In genomic region chrX:36087366-36087765, GRCh38 we compare ENCODE assay signal across 16 cellular contexts.
DNase-seq lines count a peak whose midpoint lies in the region; ATAC-seq, FAIRE-seq and TF ChIP-seq lines count a peak whose summit lies in the region.
"Had no signal": no experiment of that assay in that cellular context is flagged by ENCODE, and none has a peak within 500 bp of the region (broad histone marks: within the 10 kb centered on the region; RNA-seq: fewer than 3 reads in every experiment).

No MANE protein-coding gene starts in this region.

- no peak overlapping the region for H4K8ac ChIP-seq in mesendoderm (ENCODE audit: low read depth, low read length)

- H3K4me3 ChIP-seq in astrocyte (ENCODE audit: insufficient read depth, low read depth, low read length) (no peak overlapping the region), mesendoderm (ENCODE audit: low read length) (no peak overlapping the region), ascending aorta (no peak overlapping the region)
- H3K4me3 ChIP-seq: BLaER1 had no signal

- H3K9me3 Mint-ChIP-seq in astrocyte (ENCODE audit: unreplicated experiment): no peaks in the 10 kb centered on the region

- H2BK15ac ChIP-seq in mesendoderm (replicated peaks; ENCODE audit: low read depth): no peak overlapping the region

- H3K27ac ChIP-seq in astrocyte (ENCODE audit: low read depth, low read length) (no peak overlapping the region), mesendoderm (ENCODE audit: low read depth, low read length) (no peak overlapping the region), ascending aorta (no peak overlapping the region)
- H3K27ac ChIP-seq: 22Rv1, BLaER1 had no signal

- H2AK5ac ChIP-seq in mesendoderm (ENCODE audit: low read length): no peak overlapping the region

- H2BK120ac ChIP-seq in mesendoderm (ENCODE audit: low read depth, low read length): no peak overlapping the region

- H3K9me3 ChIP-seq in astrocyte (ENCODE audit: insufficient read depth, low read depth, low read length): no peaks in the 10 kb centered on the region
- no peaks in the 10 kb centered on the region for H3K9me3 ChIP-seq in ascending aorta
- H3K9me3 ChIP-seq: BLaER1 had no signal

- H3K4ac ChIP-seq in mesendoderm (ENCODE audit: low read depth, low read length): no peak overlapping the region

- H3K36me3 ChIP-seq in astrocyte (ENCODE audit: insufficient read depth, low read length) (no peaks in the 10 kb centered on the region), mesendoderm (ENCODE audit: control insufficient read depth, insufficient read depth, low read length) (no peaks in the 10 kb centered on the region), ascending aorta (no peaks in the 10 kb centered on the region)
- H3K36me3 ChIP-seq: BLaER1 had no signal

- H3K9ac ChIP-seq in astrocyte (ENCODE audit: low read length) (no peak overlapping the region), mesendoderm (ENCODE audit: low read length) (no peak overlapping the region)
- H3K9ac ChIP-seq: BLaER1 had no signal

- TF ChIP-seq CTCF in astrocyte (IDR thresholded peaks at IDR 0.05; ENCODE audit: insufficient read depth, low read depth, low read length): no peak
- no peak for TF ChIP-seq CTCF in ascending aorta (IDR thresholded peaks at IDR 0.05)

- H3K4me2 ChIP-seq in astrocyte (ENCODE audit: low read length) (no peak overlapping the region), mesendoderm (ENCODE audit: low read length) (no peak overlapping the region)
- H3K4me2 ChIP-seq: BLaER1 had no signal

- H3K56ac ChIP-seq in mesendoderm (ENCODE audit: low read length): no peak overlapping the region

- H3K23ac ChIP-seq in mesendoderm (ENCODE audit: low read length): no peak overlapping the region

- 100% methylated on average over 1 of the region's 2 CpGs for WGBS in mesendoderm (ENCODE audit: extremely low coverage, insufficient coverage, low lambda C conversion rate)

- intact Hi-C loops in ascending aorta (cut with DNase I): no loop called here

- no peaks in the 10 kb centered on the region for H3K79me2 ChIP-seq in astrocyte (ENCODE audit: insufficient read depth, low read length)
- no peaks in the 10 kb centered on the region for H3K79me2 ChIP-seq in mesendoderm (ENCODE audit: control insufficient read depth, insufficient read depth, low read length)

- peak; percentile 66 for FAIRE-seq in astrocyte (lab: Jason Lieb, UNC)
- FAIRE-seq: H1 had no signal

- DNase-seq in A172 (ENCODE audit: low spot score) (peak; percentile 4), NCI-H226 (peak; percentile 1), astrocyte (ENCODE audit: low read depth) (no peak), mesendoderm (peak; percentile 50), ascending aorta (ENCODE audit: low spot score in 2 of 2) (no peak)
- DNase-seq in stimulated activated naive CD4-positive, alpha-beta T cell (lab: John Stamatoyannopoulos, UW): no peak
- DNase-seq: CD4-positive, alpha-beta memory T cell; DMS153; DMS79; GF-D8; H9 had no signal

- H4K5ac ChIP-seq in mesendoderm (ENCODE audit: low read length): no peak overlapping the region

- H3K4me1 ChIP-seq in astrocyte (ENCODE audit: insufficient read depth, low read length): no peaks in the 10 kb centered on the region
- no peaks in the 10 kb centered on the region for H3K4me1 ChIP-seq in mesendoderm (ENCODE audit: control insufficient read depth, low read depth, low read length)
- no peaks in the 10 kb centered on the region for H3K4me1 ChIP-seq in ascending aorta
- H3K4me1 ChIP-seq: BLaER1 had no signal

- no peak overlapping the region for H2BK5ac ChIP-seq in mesendoderm (ENCODE audit: low read length)

- no peaks in the 10 kb centered on the region for H3K79me1 ChIP-seq in mesendoderm (ENCODE audit: low read length)

- H2AFZ ChIP-seq in astrocyte (ENCODE audit: low read depth, low read length): no peak overlapping the region

- H3K27ac Mint-ChIP-seq in astrocyte (ENCODE audit: unreplicated experiment): no peak overlapping the region
- H3K27ac Mint-ChIP-seq: CD4-positive, alpha-beta memory T cell; H9 had no signal

- H3K27me3 ChIP-seq in astrocyte (ENCODE audit: insufficient read depth, low read length) (no peaks in the 10 kb centered on the region), mesendoderm (ENCODE audit: insufficient read depth, low read length, poor library complexity) (no peaks in the 10 kb centered on the region), ascending aorta (no peaks in the 10 kb centered on the region)

- ATAC-seq in GM19455 (IDR thresholded peaks at IDR 0.05; ENCODE audit: unreplicated experiment): no peak

- H3K4me1 Mint-ChIP-seq in astrocyte (ENCODE audit: low read depth, unreplicated experiment): no peaks in the 10 kb centered on the region
- H3K4me1 Mint-ChIP-seq: CD14-positive monocyte; CD4-positive, alpha-beta memory T cell; H9 had no signal

- no peaks in the 10 kb centered on the region for H4K20me1 ChIP-seq in astrocyte (ENCODE audit: insufficient read depth, low read length)
- H4K20me1 ChIP-seq: BLaER1 had no signal

- H3K36me3 Mint-ChIP-seq in astrocyte (ENCODE audit: low read depth, unreplicated experiment): no peaks in the 10 kb centered on the region
- H3K36me3 Mint-ChIP-seq: CD14-positive monocyte; CD4-positive, alpha-beta memory T cell had no signal

- no peak overlapping the region for H3K4me3 Mint-ChIP-seq in astrocyte (ENCODE audit: unreplicated experiment)
- H3K4me3 Mint-ChIP-seq: CD14-positive monocyte; CD4-positive, alpha-beta memory T cell; H9 had no signal

- no peak overlapping the region for H3K18ac ChIP-seq in mesendoderm (ENCODE audit: low read length)

- H3K27me3 Mint-ChIP-seq in astrocyte (ENCODE audit: low read depth, unreplicated experiment): no peaks in the 10 kb centered on the region
- H3K27me3 Mint-ChIP-seq: CD4-positive, alpha-beta memory T cell had no signal

Comparison
In these comparisons a context has a peak if more than half of its experiments do, and no peak if none do; other contexts are left out.
1. DNase-seq: peak in A172 (single experiment), NCI-H226 (single experiment) and mesendoderm (single experiment); none in astrocyte (single experiment), ascending aorta (0 of 2) and stimulated activated naive CD4-positive, alpha-beta T cell (0 of 6).